12 cellular contexts compared by ENCODE assay signal in the genomic region with DNA sequence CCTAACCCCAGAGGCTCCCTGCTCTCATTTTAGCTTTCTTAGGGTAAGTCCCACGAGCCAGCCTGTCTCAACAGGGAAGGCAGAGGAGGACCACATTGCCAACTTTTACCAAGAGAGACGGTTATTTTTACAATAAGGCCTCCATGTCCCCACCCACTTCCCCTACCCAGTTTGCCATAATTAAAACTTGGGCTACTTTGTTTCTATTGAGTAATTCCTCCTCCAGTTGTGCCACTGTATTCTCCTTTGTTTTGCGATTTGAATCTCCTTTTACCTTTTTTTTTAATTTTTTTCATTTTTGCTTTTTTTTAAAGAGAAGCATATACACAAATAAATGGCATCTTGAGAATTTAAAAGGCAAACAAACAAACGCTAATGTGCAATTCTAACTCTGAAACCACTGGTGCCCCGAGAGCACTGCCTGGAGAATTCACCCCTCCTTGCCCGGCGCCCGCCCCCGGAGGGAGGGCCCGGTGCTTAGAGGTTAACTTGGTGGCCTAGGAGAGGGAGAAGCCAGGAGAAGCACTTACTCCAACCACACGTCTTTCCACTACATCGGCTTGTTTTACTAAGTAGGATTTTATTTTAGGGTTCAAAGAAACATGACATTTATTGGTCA.
DNase-seq lines count a peak whose midpoint lies in the region; ATAC-seq, FAIRE-seq and TF ChIP-seq lines count a peak whose summit lies in the region.
"Had no signal": no experiment of that assay in that cellular context is flagged by ENCODE, and none has a peak within 500 bp of the region (broad histone marks: within the 10 kb centered on the region; RNA-seq: fewer than 3 reads in every experiment).

No MANE protein-coding gene starts in this region.

- no peak overlapping the region for H3K4me3 ChIP-seq in small intestine (ENCODE audit: low read depth in 1 of 2, low read length in 2 of 2)
- H3K4me3 ChIP-seq: upper lobe of left lung had no signal

- intact Hi-C loops in CD4-positive, alpha-beta T cell (cut with DNase I, micrococcal nuclease) = no loop called here

- H3K27me3 ChIP-seq in CD4-positive, alpha-beta T cell (ENCODE audit: control insufficient read depth, insufficient read depth, low read length) = no peaks in the 10 kb centered on the region
- H3K27me3 ChIP-seq in small intestine (ENCODE audit: control insufficient read depth in 2 of 2, insufficient read depth in 2 of 2, low read length in 2 of 2) = no peaks in the 10 kb centered on the region
- H3K27me3 ChIP-seq: upper lobe of left lung had no signal

- CTCF ChIA-PET in CD4-positive, alpha-beta T cell (lab: Charles Lee) = no interaction called here

- H3K36me3 Mint-ChIP-seq in CD4-positive, alpha-beta T cell (ENCODE audit: low read depth) = peaks cover 94% of the 10 kb centered on the region
- H3K36me3 Mint-ChIP-seq in nephron (ENCODE audit: low read depth) = peaks cover 17% of the 10 kb centered on the region

- no peak overlapping the region for H3K4me3 Mint-ChIP-seq in CD4-positive, alpha-beta T cell
- peak overlapping the region in 1 of 3 experiments; percentile 10 for H3K4me3 Mint-ChIP-seq in nephron

- no peak for DNase-seq in CD4-positive, alpha-beta T cell
- DNase-seq in NOMO-1 treated with DMSO at 0.1 percent for 48 hours (lab: John Stamatoyannopoulos, UW; ENCODE audit: unreplicated experiment) (peak; percentile 82), ecto neural progenitor cell (ENCODE audit: low spot score) (peak; percentile 34), NCI-H1105 treated with DMSO at 0.1 percent for 48 hours (lab: John Stamatoyannopoulos, UW) (no peak), NCI-H82 (lab: John Stamatoyannopoulos, UW) (no peak), small intestine (no peak)
- DNase-seq in NK-92 treated with Interleukin-12 subunit alpha and Interleukin-12 subunit beta, amount 100 ng/mL, for 24 hours (lab: John Stamatoyannopoulos, UW) = no peak
- DNase-seq: cerebellar nuclear complex, IMR-90, NCI-H524 had no signal

- no peaks in the 10 kb centered on the region for H3K9me3 Mint-ChIP-seq in CD4-positive, alpha-beta T cell
- H3K9me3 Mint-ChIP-seq in nephron = no peaks in the 10 kb centered on the region

- H3K9me3 ChIP-seq in CD4-positive, alpha-beta T cell (ENCODE audit: control insufficient read depth, low read length) = no peaks in the 10 kb centered on the region
- H3K9me3 ChIP-seq in small intestine (ENCODE audit: control insufficient read depth, low read depth) = no peaks in the 10 kb centered on the region
- H3K9me3 ChIP-seq: upper lobe of left lung had no signal

- no peaks in the 10 kb centered on the region for H3K36me3 ChIP-seq in small intestine (ENCODE audit: control insufficient read depth in 2 of 2, insufficient read depth in 2 of 2, low read length in 2 of 2)

- no peaks in the 10 kb centered on the region for H3K27me3 Mint-ChIP-seq in CD4-positive, alpha-beta T cell
- no peaks in the 10 kb centered on the region for H3K27me3 Mint-ChIP-seq in nephron (ENCODE audit: low read depth)

- no peak for FAIRE-seq in small intestine (lab: Jason Lieb, UNC)

- H3K4me1 Mint-ChIP-seq in CD4-positive, alpha-beta T cell (ENCODE audit: low read depth) = peaks cover 81% of the 10 kb centered on the region
- H3K4me1 Mint-ChIP-seq in nephron = peaks cover 69% of the 10 kb centered on the region

- no peak for TF ChIP-seq CTCF in CD4-positive, alpha-beta T cell (IDR thresholded peaks at IDR 0.05)
- TF ChIP-seq CTCF in nephron (IDR thresholded peaks at IDR 0.05; ENCODE audit: unreplicated experiment in 3 of 3) = no peak

- WGBS in small intestine, 3 donors = 68 to 87% (median 85%) methylated on average over 12 of the region's 12 CpGs

- no peak for ATAC-seq in CD4-positive, alpha-beta T cell (ENCODE audit: poor library complexity)

- POLR2A ChIA-PET in CD4-positive, alpha-beta T cell (lab: Charles Lee) = no interaction called here

- H3K4me1 ChIP-seq in small intestine (ENCODE audit: control insufficient read depth in 2 of 2, insufficient read depth in 1 of 2, low read depth in 1 of 2, low read length in 1 of 2) = no peaks in the 10 kb centered on the region

- peak overlapping the region; percentile 84 for H3K27ac Mint-ChIP-seq in CD4-positive, alpha-beta T cell
- H3K27ac Mint-ChIP-seq in nephron = peak overlapping the region in 2 of 3 experiments; percentile 7 to 16

- H3K27ac ChIP-seq in CD4-positive, alpha-beta T cell (ENCODE audit: low read depth, low read length) = no peak overlapping the region
- no peak overlapping the region for H3K27ac ChIP-seq in small intestine (ENCODE audit: low read depth in 1 of 2, low read length in 1 of 2)

Comparison
In these comparisons a context has a peak if more than half of its experiments do, and no peak if none do; other contexts are left out.
1. DNase-seq: peak in NOMO-1 treated with DMSO at 0.1 percent for 48 hours (single experiment) and ecto neural progenitor cell (single experiment); none in CD4-positive, alpha-beta T cell (0 of 10), NCI-H1105 treated with DMSO at 0.1 percent for 48 hours (single experiment), NCI-H82 (single experiment), NK-92 treated with Interleukin-12 subunit alpha and Interleukin-12 subunit beta, amount 100 ng/mL, for 24 hours (single experiment) and small intestine (single experiment).